29 cellular contexts compared by ENCODE assay signal in genomic region chr20:41594514-41595322, GRCh38.
"Had no signal": no experiment of that assay in that cellular context is flagged by ENCODE, and none has a peak within 500 bp of the region (broad histone marks: within the 10 kb centered on the region; RNA-seq: fewer than 3 reads in every experiment).

No MANE protein-coding gene starts in this region.

- H3K4me1 ChIP-seq: esophagus squamous epithelium, uterus had no signal

- H3K27ac ChIP-seq: epithelial cell of prostate, esophagus squamous epithelium, neutrophil, skin epidermis, thoracic aorta, uterus, VCaP had no signal

- H3K4me3 ChIP-seq: esophagus squamous epithelium, skin epidermis, thoracic aorta, uterus had no signal

- H3K27ac Mint-ChIP-seq: activated CD4-positive, alpha-beta memory T cell treated with anti-CD3 and anti-CD28 coated beads for 36 hours; activated naive CD4-positive, alpha-beta T cell treated with anti-CD3 and anti-CD28 coated beads, Interleukin-2, amount 10 ng/mL, durations not matched to agents 7 days and 5 days; activated T-helper 1 cell treated with anti-CD3 and anti-CD28 coated beads, Interleukin-12 subunit alpha, Interleukin-12 subunit beta, Interleukin-2, Interleukin-4 antibody, amounts not matched to agents 30 ng/mL and 10 ng/mL and 1 ng/mL, durations not matched to agents 14 hours and 24 hours and 36 hours; stimulated activated effector memory CD8-positive, alpha-beta T cell treated with anti-CD3 and anti-CD28 coated beads, Interleukin-12 subunit alpha, Interleukin-12 subunit beta, amount 100 ng/mL, for 72 hours; stimulated activated naive CD8-positive, alpha-beta T cell treated with anti-CD3 and anti-CD28 coated beads, Interleukin-15, Interleukin-2, amounts not matched to agents 100 ng/mL and 50 ng/mL, for 24 hours had no signal

- ATAC-seq: activated CD4-positive, CD25-positive, alpha-beta regulatory T cell treated with anti-CD3 and anti-CD28 coated beads, Interleukin-2, amount 50 U/mL, for 24 hours; left cardiac atrium; sciatic nerve; stimulated activated effector memory CD8-positive, alpha-beta T cell treated with anti-CD3 and anti-CD28 coated beads, Interleukin-12 subunit alpha, Interleukin-12 subunit beta, amount 100 ng/mL, for 72 hours had no signal

- FAIRE-seq: astrocyte, keratinocyte had no signal

- H3K27me3 ChIP-seq: esophagus squamous epithelium, neutrophil, uterus had no signal

- H3K36me3 Mint-ChIP-seq: stimulated activated effector memory CD8-positive, alpha-beta T cell treated with anti-CD3 and anti-CD28 coated beads, Interleukin-12 subunit alpha, Interleukin-12 subunit beta, amount 100 ng/mL, for 72 hours had no signal

- DNase-seq: activated CD4-positive, alpha-beta memory T cell treated with anti-CD3 and anti-CD28 coated beads for 36 hours; activated CD4-positive, alpha-beta T cell treated with anti-CD3 and anti-CD28 coated beads for 48 hours; activated CD8-positive, alpha-beta memory T cell treated with anti-CD3 and anti-CD28 coated beads, Interleukin-2, amount 50 U/mL, for 4 hours; activated effector memory CD4-positive, alpha-beta T cell treated with anti-CD3 and anti-CD28 coated beads, Interleukin-2, amount 50 U/mL, for 16 hours; activated naive CD4-positive, alpha-beta T cell treated with anti-CD3 and anti-CD28 coated beads, Interleukin-2, amount 10 ng/mL, durations not matched to agents 7 days and 5 days; activated T-cell treated with anti-CD3 and anti-CD28 coated beads, Interleukin-2, amount 50 U/mL, for 1 hour; amniotic stem cell; central memory CD4-positive, alpha-beta T cell; esophagus squamous epithelium; foreskin melanocyte; left cardiac atrium; mesenchymal stem cell; stimulated activated CD4-positive, alpha-beta T cell treated with anti-CD3 and anti-CD28 coated beads, Interleukin-12 subunit alpha, Interleukin-12 subunit beta, amount 100 ng/mL, for 4 hours; stimulated activated CD4-positive, alpha-beta T cell treated with anti-CD3 and anti-CD28 coated beads, Interleukin-4, amount 100 ng/mL, for 1 hour; trophoblast cell; uterus had no signal

- H3K36me3 ChIP-seq: neutrophil, thoracic aorta, uterus had no signal

- H3K4me3 Mint-ChIP-seq: activated CD4-positive, alpha-beta memory T cell treated with anti-CD3 and anti-CD28 coated beads for 36 hours; activated naive CD4-positive, alpha-beta T cell treated with anti-CD3 and anti-CD28 coated beads, Interleukin-2, amount 10 ng/mL, durations not matched to agents 7 days and 5 days; activated T-helper 1 cell treated with anti-CD3 and anti-CD28 coated beads, Interleukin-12 subunit alpha, Interleukin-12 subunit beta, Interleukin-2, Interleukin-4 antibody, amounts not matched to agents 30 ng/mL and 10 ng/mL and 1 ng/mL, durations not matched to agents 14 hours and 24 hours and 36 hours; nephron; stimulated activated effector memory CD8-positive, alpha-beta T cell treated with anti-CD3 and anti-CD28 coated beads, Interleukin-12 subunit alpha, Interleukin-12 subunit beta, amount 100 ng/mL, for 72 hours; stimulated activated naive CD8-positive, alpha-beta T cell treated with anti-CD3 and anti-CD28 coated beads, Interleukin-15, Interleukin-2, amounts not matched to agents 100 ng/mL and 50 ng/mL, for 24 hours had no signal

- H3K27me3 Mint-ChIP-seq: activated CD4-positive, alpha-beta memory T cell treated with anti-CD3 and anti-CD28 coated beads for 36 hours; activated naive CD4-positive, alpha-beta T cell treated with anti-CD3 and anti-CD28 coated beads, Interleukin-2, amount 10 ng/mL, durations not matched to agents 7 days and 5 days; stimulated activated naive CD8-positive, alpha-beta T cell treated with anti-CD3 and anti-CD28 coated beads, Interleukin-15, Interleukin-2, amounts not matched to agents 100 ng/mL and 50 ng/mL, for 24 hours had no signal
